ENCODE assay signal across 20 cellular contexts in genomic region chr22:38497869-38498268, GRCh38. TPM values are rescaled to one million over a fixed set of nuclear protein-coding genes. Genes with fewer than 3 reads are reported as not detected.
DNase-seq lines count a peak whose midpoint lies in the region; ATAC-seq lines count a peak whose summit lies in the region.
"Had no signal": no experiment of that assay in that cellular context is flagged by ENCODE, and none has a peak within 500 bp of the region (broad histone marks: within the 10 kb centered on the region; RNA-seq: fewer than 3 reads in every experiment).

No MANE protein-coding gene starts in this region.

- intact Hi-C loops in activated CD4-positive, alpha-beta T cell treated with anti-CD3 and anti-CD28 coated beads for 36 hours (cut with DNase I, micrococcal nuclease) = no loop called here

- no peaks in the 10 kb centered on the region for H3K9me3 Mint-ChIP-seq in activated CD4-positive, alpha-beta T cell treated with anti-CD3 and anti-CD28 coated beads for 36 hours (ENCODE audit: low read depth)
- H3K9me3 Mint-ChIP-seq in activated naive CD4-positive, alpha-beta T cell treated with anti-CD3 and anti-CD28 coated beads, Interleukin-2, amount 50 U/mL, for 24 hours = no peaks in the 10 kb centered on the region
- no peaks in the 10 kb centered on the region for H3K9me3 Mint-ChIP-seq in activated naive CD4-positive, alpha-beta T cell treated with anti-CD3 and anti-CD28 coated beads, Interleukin-2, amount 50 U/mL, for 72 hours
- no peaks in the 10 kb centered on the region for H3K9me3 Mint-ChIP-seq in stimulated activated naive CD8-positive, alpha-beta T cell treated with anti-CD3 and anti-CD28 coated beads, Interleukin-15, amount 100 ng/mL, for 72 hours
- H3K9me3 Mint-ChIP-seq: IgD-negative memory B cell had no signal

- CTCF ChIA-PET in activated CD4-positive, alpha-beta T cell treated with anti-CD3 and anti-CD28 coated beads for 36 hours (lab: Charles Lee) = interaction anchor here (1.0 to 1.9 kb wide), 2 partner anchors 8 to 74 kb away, joined by 3 to 5 read pairs; no protein-coding TSS in a partner anchor

- DNase-seq in activated CD4-positive, alpha-beta T cell treated with anti-CD3 and anti-CD28 coated beads for 36 hours = no peak
- DNase-seq in activated CD4-positive, alpha-beta T cell treated with anti-CD3 and anti-CD28 coated beads, Interleukin-2, amount 50 U/mL, for 1 hour = no peak
- no peak for DNase-seq in activated naive CD4-positive, alpha-beta T cell treated with anti-CD3 and anti-CD28 coated beads, Interleukin-2, amount 50 U/mL, for 16 hours
- DNase-seq in activated naive CD4-positive, alpha-beta T cell treated with anti-CD3 and anti-CD28 coated beads, Interleukin-2, amount 50 U/mL, for 72 hours (ENCODE audit: low spot score in 2 of 2) = no peak
- no peak for DNase-seq in stimulated activated naive CD8-positive, alpha-beta T cell treated with anti-CD3 and anti-CD28 coated beads, Interleukin-15, amount 100 ng/mL, for 72 hours
- no peak for DNase-seq in midbrain (lab: John Stamatoyannopoulos, UW)
- no peak for DNase-seq in OCI-M2 (lab: John Stamatoyannopoulos, UW; ENCODE audit: unreplicated experiment)
- DNase-seq: 8988T; DMS53; EL; MV-4-11; NCI-H1105 treated with DMSO at 0.1 percent for 48 hours; NCI-H2029 treated with DMSO at 0.1 percent for 48 hours; NCI-H226; NCI-H524; NCI-H774; NK-92 treated with Interleukin-12 subunit alpha and Interleukin-12 subunit beta, amount 100 ng/mL, for 24 hours had no signal

- H3K36me3 Mint-ChIP-seq in activated CD4-positive, alpha-beta T cell treated with anti-CD3 and anti-CD28 coated beads for 36 hours (ENCODE audit: low read depth) = peaks cover 83% of the 10 kb centered on the region
- H3K36me3 Mint-ChIP-seq in activated naive CD4-positive, alpha-beta T cell treated with anti-CD3 and anti-CD28 coated beads, Interleukin-2, amount 50 U/mL, for 24 hours = peaks cover 23% of the 10 kb centered on the region
- H3K36me3 Mint-ChIP-seq in activated naive CD4-positive, alpha-beta T cell treated with anti-CD3 and anti-CD28 coated beads, Interleukin-2, amount 50 U/mL, for 72 hours = peaks cover 39 to 71% of the 10 kb centered on the region in 2 donors

- no peak overlapping the region for H3K4me3 Mint-ChIP-seq in activated CD4-positive, alpha-beta T cell treated with anti-CD3 and anti-CD28 coated beads for 36 hours
- no peak overlapping the region for H3K4me3 Mint-ChIP-seq in activated naive CD4-positive, alpha-beta T cell treated with anti-CD3 and anti-CD28 coated beads, Interleukin-2, amount 50 U/mL, for 24 hours
- H3K4me3 Mint-ChIP-seq in stimulated activated naive CD8-positive, alpha-beta T cell treated with anti-CD3 and anti-CD28 coated beads, Interleukin-15, amount 100 ng/mL, for 72 hours = peak overlapping the region in 1 of 2 donors; percentile 45
- H3K4me3 Mint-ChIP-seq: IgD-negative memory B cell had no signal

- no peaks in the 10 kb centered on the region for H3K27me3 Mint-ChIP-seq in activated CD4-positive, alpha-beta T cell treated with anti-CD3 and anti-CD28 coated beads for 36 hours
- H3K27me3 Mint-ChIP-seq in activated naive CD4-positive, alpha-beta T cell treated with anti-CD3 and anti-CD28 coated beads, Interleukin-2, amount 50 U/mL, for 24 hours = no peaks in the 10 kb centered on the region
- no peaks in the 10 kb centered on the region for H3K27me3 Mint-ChIP-seq in stimulated activated naive CD8-positive, alpha-beta T cell treated with anti-CD3 and anti-CD28 coated beads, Interleukin-15, amount 100 ng/mL, for 72 hours
- H3K27me3 Mint-ChIP-seq: IgD-negative memory B cell had no signal

- ATAC-seq in activated CD4-positive, alpha-beta T cell treated with anti-CD3 and anti-CD28 coated beads for 36 hours = peak; percentile 85
- ATAC-seq in activated naive CD4-positive, alpha-beta T cell treated with anti-CD3 and anti-CD28 coated beads, Interleukin-2, amount 50 U/mL, for 72 hours = peak; percentile 11 to 90
- ATAC-seq in stimulated activated naive CD8-positive, alpha-beta T cell treated with anti-CD3 and anti-CD28 coated beads, Interleukin-15, amount 100 ng/mL, for 72 hours = peak; percentile 42
- ATAC-seq: Panc1 had no signal

- peak overlapping the region; percentile 51 for H3K27ac Mint-ChIP-seq in activated CD4-positive, alpha-beta T cell treated with anti-CD3 and anti-CD28 coated beads for 36 hours
- H3K27ac Mint-ChIP-seq in activated naive CD4-positive, alpha-beta T cell treated with anti-CD3 and anti-CD28 coated beads, Interleukin-2, amount 50 U/mL, for 24 hours = peak overlapping the region; percentile 62
- H3K27ac Mint-ChIP-seq in activated naive CD4-positive, alpha-beta T cell treated with anti-CD3 and anti-CD28 coated beads, Interleukin-2, amount 50 U/mL, for 72 hours = peak overlapping the region in 1 of 2 donors; percentile 68
- H3K27ac Mint-ChIP-seq in stimulated activated naive CD8-positive, alpha-beta T cell treated with anti-CD3 and anti-CD28 coated beads, Interleukin-15, amount 100 ng/mL, for 72 hours = no peak overlapping the region

- POLR2A ChIA-PET in activated CD4-positive, alpha-beta T cell treated with anti-CD3 and anti-CD28 coated beads for 36 hours (lab: Charles Lee) = interaction anchor here (0.6 kb wide), 1 partner anchor 1011 kb away, joined by 4 read pairs; no protein-coding TSS in a partner anchor

- peaks cover 66% of the 10 kb centered on the region for H3K4me1 Mint-ChIP-seq in activated CD4-positive, alpha-beta T cell treated with anti-CD3 and anti-CD28 coated beads for 36 hours
- peaks cover 66% of the 10 kb centered on the region for H3K4me1 Mint-ChIP-seq in activated naive CD4-positive, alpha-beta T cell treated with anti-CD3 and anti-CD28 coated beads, Interleukin-2, amount 50 U/mL, for 24 hours
- H3K4me1 Mint-ChIP-seq in stimulated activated naive CD8-positive, alpha-beta T cell treated with anti-CD3 and anti-CD28 coated beads, Interleukin-15, amount 100 ng/mL, for 72 hours = peaks cover 76% of the 10 kb centered on the region

RNA-seq across cellular contexts. Expression of gene DDX17, which starts 8.2 kb away (rescaled TPM):
- 100 to 1,000 TPM; 259 to 328 TPM for total RNA-seq in activated CD4-positive, alpha-beta T cell treated with anti-CD3 and anti-CD28 coated beads for 36 hours
- 100 to 1,000 TPM; 382 to 415 TPM for total RNA-seq in activated naive CD4-positive, alpha-beta T cell treated with anti-CD3 and anti-CD28 coated beads, Interleukin-2, amount 50 U/mL, for 72 hours

RNA-seq across cellular contexts. Expression of gene KDELR3, which starts 30.0 kb away (rescaled TPM):
- total RNA-seq in activated CD4-positive, alpha-beta T cell treated with anti-CD3 and anti-CD28 coated beads for 36 hours = 1 to 10 TPM in 1 of 2 experiments, under 1 TPM in 1; 0.84 to 1.1 TPM
- total RNA-seq in activated naive CD4-positive, alpha-beta T cell treated with anti-CD3 and anti-CD28 coated beads, Interleukin-2, amount 50 U/mL, for 72 hours = under 1 TPM; 0.59 to 0.89 TPM

RNA-seq across cellular contexts. Expression of gene KCNJ4, which starts 42.9 kb away (rescaled TPM):
- total RNA-seq in activated CD4-positive, alpha-beta T cell treated with anti-CD3 and anti-CD28 coated beads for 36 hours = not detected
- not detected for total RNA-seq in activated naive CD4-positive, alpha-beta T cell treated with anti-CD3 and anti-CD28 coated beads, Interleukin-2, amount 50 U/mL, for 72 hours

Comparison
In these comparisons a context has a peak if more than half of its experiments do, and no peak if none do; other contexts are left out.
1. H3K27ac Mint-ChIP-seq: peak in activated CD4-positive, alpha-beta T cell treated with anti-CD3 and anti-CD28 coated beads for 36 hours (single experiment) and activated naive CD4-positive, alpha-beta T cell treated with anti-CD3 and anti-CD28 coated beads, Interleukin-2, amount 50 U/mL, for 24 hours (single experiment); none in stimulated activated naive CD8-positive, alpha-beta T cell treated with anti-CD3 and anti-CD28 coated beads, Interleukin-15, amount 100 ng/mL, for 72 hours (0 of 2).
2. Peak in every context shown above with its lines, with median percentiles within 50 percentile points of each other: ATAC-seq.